1 cellular context compared by ENCODE assay signal in genomic region chr10:33507662-33508425, GRCh38.
TF ChIP-seq lines count a peak whose summit lies in the region.

No MANE protein-coding gene starts in this region.

TF ChIP-seq in HepG2, 621 proteins besides CTCF, POLR2A, EP300 and RAD21 (continued from another document and continues in another):
- TF ChIP-seq ZHX1 (CRISPR knock-in tag; IDR thresholded peaks at IDR 0.05; ENCODE audit: low read depth) (no peak; the same call in 1 of the 2 replicates), CC2D1A (CRISPR knock-in tag; IDR thresholded peaks at IDR 0.05) (no peak), ARNTL (CRISPR knock-in tag; IDR thresholded peaks at IDR 0.05) (peak; percentile 17; the same call in 1 of the 2 replicates), SAP130 (CRISPR knock-in tag; IDR thresholded peaks at IDR 0.05; ENCODE audit: low read depth) (peak; percentile 75), MBD4 (IDR thresholded peaks at IDR 0.05; ENCODE audit: borderline replicate concordance, low read length) (peak; percentile 82; the same call in 1 of the 2 replicates), RELA (CRISPR knock-in tag; IDR thresholded peaks at IDR 0.05) (no peak), ARID5B (CRISPR knock-in tag; IDR thresholded peaks at IDR 0.05) (peak; percentile 99), RARG (CRISPR knock-in tag; IDR thresholded peaks at IDR 0.05; ENCODE audit: low read depth) (no peak), ZNF572 (CRISPR knock-in tag; IDR thresholded peaks at IDR 0.05) (no peak), TEF (CRISPR knock-in tag; IDR thresholded peaks at IDR 0.05) (no peak), HIC2 (CRISPR knock-in tag; IDR thresholded peaks at IDR 0.05; ENCODE audit: low read depth) (no peak), DMAP1 (CRISPR knock-in tag; IDR thresholded peaks at IDR 0.05) (no peak), GTF2F1 (IDR thresholded peaks at IDR 0.05; ENCODE audit: low read length) (no peak), CBX5 (CRISPR knock-in tag; IDR thresholded peaks at IDR 0.05; ENCODE audit: borderline replicate concordance) (no peak), JARID2 (CRISPR knock-in tag; IDR thresholded peaks at IDR 0.05; ENCODE audit: insufficient replicate concordance) (no peak), ZNF430 (CRISPR knock-in tag; IDR thresholded peaks at IDR 0.05) (peak; percentile 37; the same call in 1 of the 2 replicates), SIN3B (IDR thresholded peaks at IDR 0.05; ENCODE audit: low read length) (no peak), ATF3 (CRISPR knock-in tag; IDR thresholded peaks at IDR 0.05) (peak; percentile 56; the same call in 1 of the 2 replicates), HMGXB3 (CRISPR knock-in tag; IDR thresholded peaks at IDR 0.05; ENCODE audit: borderline replicate concordance) (peak; percentile 57; the same call in 1 of the 2 replicates), ZBTB40 (IDR thresholded peaks at IDR 0.05) (no peak), ZBTB40 (CRISPR knock-in tag; IDR thresholded peaks at IDR 0.05) (no peak; the same call in 1 of the 2 replicates), NAIF1 (CRISPR knock-in tag; IDR thresholded peaks at IDR 0.05; ENCODE audit: borderline replicate concordance) (0 out of 2 replicates have a peak, but pooled peaks have one; percentile 32), TSC22D2 (CRISPR knock-in tag; IDR thresholded peaks at IDR 0.05; ENCODE audit: borderline replicate concordance) (no peak), PREB (CRISPR knock-in tag; IDR thresholded peaks at IDR 0.05) (no peak), KLF13 (CRISPR knock-in tag; IDR thresholded peaks at IDR 0.05) (no peak), ZFP36L1 (CRISPR knock-in tag; IDR thresholded peaks at IDR 0.05) (no peak), ZNF331 (CRISPR knock-in tag; IDR thresholded peaks at IDR 0.05) (peak; percentile 68), NKX3-1 (CRISPR knock-in tag; IDR thresholded peaks at IDR 0.05) (peak; percentile 81; the same call in 1 of the 2 replicates), ZNF414 (CRISPR knock-in tag; IDR thresholded peaks at IDR 0.05) (peak; percentile 72; the same call in 1 of the 2 replicates), ZNF138 (CRISPR knock-in tag; IDR thresholded peaks at IDR 0.05; ENCODE audit: low read depth) (no peak)
